15 cellular contexts compared by ENCODE assay signal in genomic region chr9:76400534-76401096, GRCh38. TPM values are rescaled to one million over a fixed set of nuclear protein-coding genes. Genes with fewer than 3 reads are reported as not detected.
DNase-seq lines count a peak whose midpoint lies in the region; ATAC-seq and TF ChIP-seq lines count a peak whose summit lies in the region.
"Had no signal": no experiment of that assay in that cellular context is flagged by ENCODE, and none has a peak within 500 bp of the region (broad histone marks: within the 10 kb centered on the region; RNA-seq: fewer than 3 reads in every experiment).

No MANE protein-coding gene starts in this region.

- in situ Hi-C loops in Caki2 (cut with HindIII; ENCODE audit: low pct_unique_long_range_greater_than_20kb, low sequenced_read_pairs), result no loop called here

- H3K36me3 Mint-ChIP-seq in activated T-helper 1 cell treated with anti-CD3 and anti-CD28 coated beads, Interleukin-12 subunit alpha, Interleukin-12 subunit beta, Interleukin-2, Interleukin-4 antibody, amounts not matched to agents 30 ng/mL and 10 ng/mL and 1 ng/mL, durations not matched to agents 14 hours and 24 hours and 36 hours (ENCODE audit: low read depth), result no peaks in the 10 kb centered on the region
- H3K36me3 Mint-ChIP-seq: CD4-positive, CD25-positive, alpha-beta regulatory T cell had no signal

- intact Hi-C loops in activated T-helper 1 cell treated with anti-CD3 and anti-CD28 coated beads, Interleukin-12 subunit alpha, Interleukin-12 subunit beta, Interleukin-2, Interleukin-4 antibody, amounts not matched to agents 30 ng/mL and 10 ng/mL and 1 ng/mL, durations not matched to agents 14 hours and 24 hours and 36 hours (cut with micrococcal nuclease), result no loop called here

- H3K27ac Mint-ChIP-seq in activated T-helper 1 cell treated with anti-CD3 and anti-CD28 coated beads, Interleukin-12 subunit alpha, Interleukin-12 subunit beta, Interleukin-2, Interleukin-4 antibody, amounts not matched to agents 30 ng/mL and 10 ng/mL and 1 ng/mL, durations not matched to agents 14 hours and 24 hours and 36 hours, result peak overlapping the region; percentile 6
- H3K27ac Mint-ChIP-seq: CD4-positive, CD25-positive, alpha-beta regulatory T cell had no signal

- no peaks in the 10 kb centered on the region for H3K36me3 ChIP-seq in BE2C
- H3K36me3 ChIP-seq: esophagus muscularis mucosa, right atrium auricular region had no signal

- H3K4me1 Mint-ChIP-seq in activated T-helper 1 cell treated with anti-CD3 and anti-CD28 coated beads, Interleukin-12 subunit alpha, Interleukin-12 subunit beta, Interleukin-2, Interleukin-4 antibody, amounts not matched to agents 30 ng/mL and 10 ng/mL and 1 ng/mL, durations not matched to agents 14 hours and 24 hours and 36 hours (ENCODE audit: low read depth), result peaks cover 25% of the 10 kb centered on the region

- H3K9me3 ChIP-seq in BE2C, result no peaks in the 10 kb centered on the region
- H3K9me3 ChIP-seq: esophagus muscularis mucosa, right atrium auricular region had no signal

- no peak overlapping the region for H3K4me3 Mint-ChIP-seq in activated T-helper 1 cell treated with anti-CD3 and anti-CD28 coated beads, Interleukin-12 subunit alpha, Interleukin-12 subunit beta, Interleukin-2, Interleukin-4 antibody, amounts not matched to agents 30 ng/mL and 10 ng/mL and 1 ng/mL, durations not matched to agents 14 hours and 24 hours and 36 hours

- no peak for ATAC-seq in HG03159 (IDR thresholded peaks at IDR 0.05; ENCODE audit: unreplicated experiment)

- peaks cover 5% of the 10 kb centered on the region; the same call in 1 of the 2 replicates for H3K4me1 ChIP-seq in BE2C

- no peaks in the 10 kb centered on the region for H3K27me3 ChIP-seq in BE2C
- H3K27me3 ChIP-seq: esophagus muscularis mucosa, right atrium auricular region had no signal

- no peak for TF ChIP-seq CTCF in BE2C (IDR thresholded peaks at IDR 0.05; ENCODE audit: low read depth, low read length)

- no peak overlapping the region for H3K4me3 ChIP-seq in BE2C (ENCODE audit: low read depth, low read length)
- H3K4me3 ChIP-seq: esophagus muscularis mucosa, right atrium auricular region had no signal

- H3K27me3 Mint-ChIP-seq in activated T-helper 1 cell treated with anti-CD3 and anti-CD28 coated beads, Interleukin-12 subunit alpha, Interleukin-12 subunit beta, Interleukin-2, Interleukin-4 antibody, amounts not matched to agents 30 ng/mL and 10 ng/mL and 1 ng/mL, durations not matched to agents 14 hours and 24 hours and 36 hours (ENCODE audit: insufficient read depth), result no peaks in the 10 kb centered on the region
- H3K27me3 Mint-ChIP-seq: CD4-positive, CD25-positive, alpha-beta regulatory T cell had no signal

- DNase-seq in Caki2 (ENCODE audit: low read depth), result peak; percentile 15
- peak; percentile 60 for DNase-seq in HPDE6-E6E7 (ENCODE audit: extremely low spot score)
- no peak for DNase-seq in activated T-helper 1 cell treated with anti-CD3 and anti-CD28 coated beads, Interleukin-12 subunit alpha, Interleukin-12 subunit beta, Interleukin-2, Interleukin-4 antibody, amounts not matched to agents 30 ng/mL and 10 ng/mL and 1 ng/mL, durations not matched to agents 14 hours and 24 hours and 36 hours (ENCODE audit: low spot score)
- peak; percentile 74 for DNase-seq in islet precursor cell
- DNase-seq in BE2C, result no peak
- no peak for DNase-seq in NCI-H146 (lab: John Stamatoyannopoulos, UW)
- DNase-seq in SK-N-DZ (ENCODE audit: low spot score), result no peak
- DNase-seq: DMS79, NCI-H1105, NCI-H524 treated with DMSO at 0.1 percent for 48 hours, Right ventricle myocardium superior had no signal

- H3K9me3 Mint-ChIP-seq in activated T-helper 1 cell treated with anti-CD3 and anti-CD28 coated beads, Interleukin-12 subunit alpha, Interleukin-12 subunit beta, Interleukin-2, Interleukin-4 antibody, amounts not matched to agents 30 ng/mL and 10 ng/mL and 1 ng/mL, durations not matched to agents 14 hours and 24 hours and 36 hours, result no peaks in the 10 kb centered on the region

RNA-seq across cellular contexts. Expression of gene RFK, which starts 6.4 kb away (rescaled TPM):
- 33.7 and 35.3 TPM in 2 replicates for total RNA-seq in Caki2 (2014; rRNA removed; shearing (Covaris generic); ENCODE audit: low replicate concordance)
- total RNA-seq in activated T-helper 1 cell treated with anti-CD3 and anti-CD28 coated beads, Interleukin-12 subunit alpha, Interleukin-12 subunit beta, Interleukin-2, Interleukin-4 antibody, amounts not matched to agents 30 ng/mL and 10 ng/mL and 1 ng/mL, durations not matched to agents 14 hours and 24 hours and 36 hours, result 20.3 and 20.8 TPM in 2 replicates
- polyA plus RNA-seq in BE2C (2012; ENCODE audit: insufficient read depth, insufficient read length, low read depth), result 20.6 TPM
- polyA plus RNA-seq in SK-N-DZ (2014; cell fraction: cytosol; rRNA removed), result 56.4 and 57.5 TPM in 2 replicates
- 13.1 and 15.6 TPM in 2 replicates for polyA plus RNA-seq in SK-N-DZ (2014; cell fraction: nucleus; rRNA removed)

RNA-seq across cellular contexts. Expression of gene GCNT1, which starts 58.4 kb away (rescaled TPM):
- 1.2 and 11.1 TPM in 2 replicates for total RNA-seq in Caki2 (2014; rRNA removed; shearing (Covaris generic); ENCODE audit: low replicate concordance)
- total RNA-seq in activated T-helper 1 cell treated with anti-CD3 and anti-CD28 coated beads, Interleukin-12 subunit alpha, Interleukin-12 subunit beta, Interleukin-2, Interleukin-4 antibody, amounts not matched to agents 30 ng/mL and 10 ng/mL and 1 ng/mL, durations not matched to agents 14 hours and 24 hours and 36 hours, result 11.6 and 13.1 TPM in 2 replicates
- polyA plus RNA-seq in BE2C (2012; ENCODE audit: insufficient read depth, insufficient read length, low read depth), result 0.11 TPM
- 0.12 and 0.23 TPM in 2 replicates for polyA plus RNA-seq in SK-N-DZ (2014; cell fraction: cytosol; rRNA removed)
- polyA plus RNA-seq in SK-N-DZ (2014; cell fraction: nucleus; rRNA removed), result 0.22 and 0.25 TPM in 2 replicates

Comparison
In these comparisons a context has a peak if more than half of its experiments do, and no peak if none do; other contexts are left out.
1. DNase-seq: peak in Caki2 (single experiment), HPDE6-E6E7 (single experiment) and islet precursor cell (single experiment); none in activated T-helper 1 cell treated with anti-CD3 and anti-CD28 coated beads, Interleukin-12 subunit alpha, Interleukin-12 subunit beta, Interleukin-2, Interleukin-4 antibody, amounts not matched to agents 30 ng/mL and 10 ng/mL and 1 ng/mL, durations not matched to agents 14 hours and 24 hours and 36 hours (single experiment), BE2C (single experiment), NCI-H146 (single experiment) and SK-N-DZ (single experiment).